In the genomic region with DNA sequence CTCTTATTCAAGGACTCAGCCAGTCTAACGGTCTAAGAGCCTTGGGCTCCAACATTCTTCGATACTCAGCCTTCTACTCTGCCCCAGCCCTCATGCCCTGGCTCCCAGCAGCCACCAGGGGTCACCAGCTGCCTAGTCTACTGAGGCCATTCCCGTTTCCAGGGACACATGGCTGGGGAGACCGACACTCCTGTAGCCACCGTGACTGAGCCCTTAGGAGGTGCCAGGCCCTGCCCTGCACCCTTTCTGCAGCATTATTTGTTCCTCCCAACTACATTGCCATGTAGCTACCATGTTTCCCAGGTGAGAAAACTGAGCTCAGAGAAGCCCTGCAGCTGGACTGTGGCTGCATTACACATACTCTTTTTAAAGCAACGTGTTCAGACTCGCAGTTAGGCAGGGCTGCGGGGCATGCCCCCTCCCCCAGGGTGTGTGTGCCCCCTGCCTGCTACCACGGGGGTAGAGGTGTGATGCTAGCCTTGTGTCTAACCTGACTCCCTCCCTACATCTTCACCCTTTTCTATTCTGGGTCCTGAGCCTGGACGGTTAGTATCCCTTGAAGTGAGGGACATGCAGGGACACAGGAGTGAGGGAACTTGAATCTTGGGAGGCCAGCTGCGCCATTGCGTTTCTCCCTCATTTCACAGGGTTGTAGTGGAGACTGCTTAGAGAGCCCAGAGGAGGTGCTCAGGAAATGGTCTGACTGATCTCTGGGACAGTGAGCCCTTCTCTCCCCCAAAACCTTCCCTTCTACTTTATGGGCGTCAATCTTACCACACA, we compare ENCODE assay signal across 2 cellular contexts.
TF ChIP-seq lines count a peak whose summit lies in the region.

No MANE protein-coding gene starts in this region.

TF ChIP-seq in WTC11, 78 proteins besides CTCF, POLR2A, EP300 and RAD21:
- TF ChIP-seq MAX (CRISPR knock-in tag; IDR thresholded peaks at IDR 0.05), result peak; percentile 53
- no peak for TF ChIP-seq ZNF138 (CRISPR knock-in tag; conservative IDR thresholded peaks at IDR 0.05)

TF ChIP-seq in HepG2, 621 proteins besides CTCF, POLR2A, EP300 and RAD21 (continues in another document):
- TF ChIP-seq MYC (CRISPR knock-in tag; IDR thresholded peaks at IDR 0.05; ENCODE audit: borderline replicate concordance) (peak; percentile 54; the same call in 1 of the 2 replicates), THRA (CRISPR knock-in tag; IDR thresholded peaks at IDR 0.05; ENCODE audit: borderline replicate concordance) (no peak), ZNF263 (CRISPR knock-in tag; IDR thresholded peaks at IDR 0.05) (no peak), FOSL2 (CRISPR knock-in tag; IDR thresholded peaks at IDR 0.05) (0 out of 2 replicates have a peak, but pooled peaks have one; percentile 7), ZNF574 (CRISPR knock-in tag; IDR thresholded peaks at IDR 0.05) (0 out of 2 replicates have a peak, but pooled peaks have one; percentile 32), PATZ1 (CRISPR knock-in tag; IDR thresholded peaks at IDR 0.05) (peak; percentile 27; the same call in 1 of the 2 replicates), TEAD3 (CRISPR knock-in tag; optimal IDR thresholded peaks at IDR 0.05; ENCODE audit: borderline replicate concordance) (peak; percentile 34), IRF2 (CRISPR knock-in tag; IDR thresholded peaks at IDR 0.05) (peak; percentile 37; the same call in 1 of the 2 replicates), ZNF83 (CRISPR knock-in tag; IDR thresholded peaks at IDR 0.05; ENCODE audit: borderline replicate concordance) (0 out of 2 replicates have a peak, but pooled peaks have one; percentile 49), PHF8 (CRISPR knock-in tag; IDR thresholded peaks at IDR 0.05) (peak; percentile 24; the same call in 1 of the 2 replicates), KDM2A (CRISPR knock-in tag; IDR thresholded peaks at IDR 0.05; ENCODE audit: borderline replicate concordance, low read depth) (peak; percentile 68; the same call in 1 of the 2 replicates), NONO (IDR thresholded peaks at IDR 0.05) (no peak), NONO (CRISPR knock-in tag; conservative IDR thresholded peaks at IDR 0.05) (0 out of 2 replicates have a peak, but pooled peaks have one; percentile 33), ZGPAT (CRISPR knock-in tag; IDR thresholded peaks at IDR 0.05) (0 out of 2 replicates have a peak, but pooled peaks have one; percentile 24), TBX2 (CRISPR knock-in tag; IDR thresholded peaks at IDR 0.05; ENCODE audit: borderline replicate concordance) (0 out of 2 replicates have a peak, but pooled peaks have one; percentile 38), KDM4B (CRISPR knock-in tag; IDR thresholded peaks at IDR 0.05) (0 out of 2 replicates have a peak, but pooled peaks have one; percentile 53), IRF9 (CRISPR knock-in tag; IDR thresholded peaks at IDR 0.05; ENCODE audit: borderline replicate concordance) (no peak), BCL6 (CRISPR knock-in tag; IDR thresholded peaks at IDR 0.05) (0 out of 2 replicates have a peak, but pooled peaks have one; percentile 15), ZNF546 (CRISPR knock-in tag; conservative IDR thresholded peaks at IDR 0.05) (no peak), THAP7 (CRISPR knock-in tag; IDR thresholded peaks at IDR 0.05) (0 out of 2 replicates have a peak, but pooled peaks have one; percentile 14), CSRNP1 (CRISPR knock-in tag; IDR thresholded peaks at IDR 0.05) (no peak)
- TF ChIP-seq, protein P1, sequence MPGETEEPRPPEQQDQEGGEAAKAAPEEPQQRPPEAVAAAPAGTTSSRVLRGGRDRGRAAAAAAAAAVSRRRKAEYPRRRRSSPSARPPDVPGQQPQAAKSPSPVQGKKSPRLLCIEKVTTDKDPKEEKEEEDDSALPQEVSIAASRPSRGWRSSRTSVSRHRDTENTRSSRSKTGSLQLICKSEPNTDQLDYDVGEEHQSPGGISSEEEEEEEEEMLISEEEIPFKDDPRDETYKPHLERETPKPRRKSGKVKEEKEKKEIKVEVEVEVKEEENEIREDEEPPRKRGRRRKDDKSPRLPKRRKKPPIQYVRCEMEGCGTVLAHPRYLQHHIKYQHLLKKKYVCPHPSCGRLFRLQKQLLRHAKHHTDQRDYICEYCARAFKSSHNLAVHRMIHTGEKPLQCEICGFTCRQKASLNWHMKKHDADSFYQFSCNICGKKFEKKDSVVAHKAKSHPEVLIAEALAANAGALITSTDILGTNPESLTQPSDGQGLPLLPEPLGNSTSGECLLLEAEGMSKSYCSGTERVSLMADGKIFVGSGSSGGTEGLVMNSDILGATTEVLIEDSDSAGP (CRISPR knock-in tag; IDR thresholded peaks at IDR 0.05; ENCODE audit: borderline replicate concordance), result peak; percentile 24; the same call in 1 of the 2 replicates
- TF ChIP-seq, protein P2, sequence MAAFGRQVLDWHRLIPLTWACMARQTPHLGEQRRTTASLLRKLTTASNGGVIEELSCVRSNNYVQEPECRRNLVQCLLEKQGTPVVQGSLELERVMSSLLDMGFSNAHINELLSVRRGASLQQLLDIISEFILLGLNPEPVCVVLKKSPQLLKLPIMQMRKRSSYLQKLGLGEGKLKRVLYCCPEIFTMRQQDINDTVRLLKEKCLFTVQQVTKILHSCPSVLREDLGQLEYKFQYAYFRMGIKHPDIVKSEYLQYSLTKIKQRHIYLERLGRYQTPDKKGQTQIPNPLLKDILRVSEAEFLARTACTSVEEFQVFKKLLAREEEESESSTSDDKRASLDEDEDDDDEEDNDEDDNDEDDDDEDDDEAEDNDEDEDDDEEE (CRISPR knock-in tag; IDR thresholded peaks at IDR 0.05), result 0 out of 2 replicates have a peak, but pooled peaks have one; percentile 41
- TF ChIP-seq, protein P3, sequence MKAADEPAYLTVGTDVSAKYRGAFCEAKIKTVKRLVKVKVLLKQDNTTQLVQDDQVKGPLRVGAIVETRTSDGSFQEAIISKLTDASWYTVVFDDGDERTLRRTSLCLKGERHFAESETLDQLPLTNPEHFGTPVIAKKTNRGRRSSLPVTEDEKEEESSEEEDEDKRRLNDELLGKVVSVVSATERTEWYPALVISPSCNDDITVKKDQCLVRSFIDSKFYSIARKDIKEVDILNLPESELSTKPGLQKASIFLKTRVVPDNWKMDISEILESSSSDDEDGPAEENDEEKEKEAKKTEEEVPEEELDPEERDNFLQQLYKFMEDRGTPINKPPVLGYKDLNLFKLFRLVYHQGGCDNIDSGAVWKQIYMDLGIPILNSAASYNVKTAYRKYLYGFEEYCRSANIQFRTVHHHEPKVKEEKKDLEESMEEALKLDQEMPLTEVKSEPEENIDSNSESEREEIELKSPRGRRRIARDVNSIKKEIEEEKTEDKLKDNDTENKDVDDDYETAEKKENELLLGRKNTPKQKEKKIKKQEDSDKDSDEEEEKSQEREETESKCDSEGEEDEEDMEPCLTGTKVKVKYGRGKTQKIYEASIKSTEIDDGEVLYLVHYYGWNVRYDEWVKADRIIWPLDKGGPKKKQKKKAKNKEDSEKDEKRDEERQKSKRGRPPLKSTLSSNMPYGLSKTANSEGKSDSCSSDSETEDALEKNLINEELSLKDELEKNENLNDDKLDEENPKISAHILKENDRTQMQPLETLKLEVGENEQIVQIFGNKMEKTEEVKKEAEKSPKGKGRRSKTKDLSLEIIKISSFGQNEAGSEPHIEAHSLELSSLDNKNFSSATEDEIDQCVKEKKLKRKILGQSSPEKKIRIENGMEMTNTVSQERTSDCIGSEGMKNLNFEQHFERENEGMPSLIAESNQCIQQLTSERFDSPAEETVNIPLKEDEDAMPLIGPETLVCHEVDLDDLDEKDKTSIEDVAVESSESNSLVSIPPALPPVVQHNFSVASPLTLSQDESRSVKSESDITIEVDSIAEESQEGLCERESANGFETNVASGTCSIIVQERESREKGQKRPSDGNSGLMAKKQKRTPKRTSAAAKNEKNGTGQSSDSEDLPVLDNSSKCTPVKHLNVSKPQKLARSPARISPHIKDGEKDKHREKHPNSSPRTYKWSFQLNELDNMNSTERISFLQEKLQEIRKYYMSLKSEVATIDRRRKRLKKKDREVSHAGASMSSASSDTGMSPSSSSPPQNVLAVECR (CRISPR knock-in tag; IDR thresholded peaks at IDR 0.05; ENCODE audit: borderline replicate concordance), result 0 out of 2 replicates have a peak, but pooled peaks have one; percentile 25
